Comparison of ENCODE assay signal across 1 cellular context in genomic region chr7:30596721-30597120, GRCh38.
TF ChIP-seq lines count a peak whose summit lies in the region.

No MANE protein-coding gene starts in this region.

TF ChIP-seq in K562, 482 proteins besides CTCF, POLR2A, EP300 and RAD21 (continued from another document):
- TF ChIP-seq ZBTB40 (IDR thresholded peaks at IDR 0.05) (0 out of 2 replicates have a peak, but pooled peaks have one; percentile 19), ZBTB40 (CRISPR knock-in tag; IDR thresholded peaks at IDR 0.05) (no peak), NFE2L1 (tag; IDR thresholded peaks at IDR 0.05; ENCODE audit: borderline replicate concordance, low read depth) (no peak), ZFX (CRISPR knock-in tag; IDR thresholded peaks at IDR 0.05) (no peak), PRPF4 (IDR thresholded peaks at IDR 0.05; ENCODE audit: insufficient read depth, low read depth, low read length, poor library complexity, severe bottlenecking) (no peak)
